ENCODE assay signal across 1 cellular context in genomic region chr14:103393687-103394626, GRCh38.
TF ChIP-seq lines count a peak whose summit lies in the region.

No MANE protein-coding gene starts in this region.

TF ChIP-seq in HEK293, 187 proteins besides CTCF, POLR2A, EP300 and RAD21 (continued from another document):
- TF ChIP-seq ZNF692 (tag by site-specific recombination; IDR thresholded peaks at IDR 0.05), result no peak
- TF ChIP-seq ZNF580 (tag by site-specific recombination; IDR thresholded peaks at IDR 0.05), result no peak
- TF ChIP-seq ZNF132 (tag by site-specific recombination; IDR thresholded peaks at IDR 0.05; ENCODE audit: borderline replicate concordance), result no peak
- TF ChIP-seq ZNF10 (tag by site-specific recombination; IDR thresholded peaks at IDR 0.05), result 0 out of 2 replicates have a peak, but pooled peaks have one; percentile 19
- no peak for TF ChIP-seq KLF1 (tag by site-specific recombination; IDR thresholded peaks at IDR 0.05)
- TF ChIP-seq ZNF561 (tag by site-specific recombination; IDR thresholded peaks at IDR 0.05; ENCODE audit: borderline replicate concordance), result 0 out of 2 replicates have a peak, but pooled peaks have one; percentile 32
- no peak for TF ChIP-seq YY2 (tag by site-specific recombination; IDR thresholded peaks at IDR 0.05)
- peak; percentile 93 for TF ChIP-seq IKZF3 (tag by site-specific recombination; IDR thresholded peaks at IDR 0.05)
- TF ChIP-seq WT1 (tag by site-specific recombination; IDR thresholded peaks at IDR 0.05), result 0 out of 2 replicates have a peak, but pooled peaks have one; percentile 21
- 0 out of 2 replicates have a peak, but pooled peaks have one; percentile 48 for TF ChIP-seq ZNF660 (tag by site-specific recombination; IDR thresholded peaks at IDR 0.05)
- TF ChIP-seq OSR2 (tag by site-specific recombination; IDR thresholded peaks at IDR 0.05), result no peak
- TF ChIP-seq ELK4 (IDR thresholded peaks at IDR 0.05; ENCODE audit: borderline replicate concordance, low read depth, low read length), result no peak
- TF ChIP-seq ZNF433 (tag by site-specific recombination; IDR thresholded peaks at IDR 0.05; ENCODE audit: low read depth), result no peak
- no peak for TF ChIP-seq ZNF350 (tag by site-specific recombination; IDR thresholded peaks at IDR 0.05)
- TF ChIP-seq ZNF600 (tag by site-specific recombination; IDR thresholded peaks at IDR 0.05), result peak; percentile 67
- TF ChIP-seq ZBTB17 (tag by site-specific recombination; IDR thresholded peaks at IDR 0.05), result 0 out of 2 replicates have a peak, but pooled peaks have one; percentile 30
- no peak for TF ChIP-seq MZF1 (tag by site-specific recombination; IDR thresholded peaks at IDR 0.05; ENCODE audit: borderline replicate concordance)
- TF ChIP-seq ZNF391 (tag by site-specific recombination; IDR thresholded peaks at IDR 0.05; ENCODE audit: borderline replicate concordance, low read depth), result no peak
- TF ChIP-seq ZSCAN4 (tag by site-specific recombination; IDR thresholded peaks at IDR 0.05), result no peak
- TF ChIP-seq ZNF654 (tag by site-specific recombination; IDR thresholded peaks at IDR 0.05; ENCODE audit: low read depth), result 0 out of 2 replicates have a peak, but pooled peaks have one; percentile 20
- TF ChIP-seq FEZF1 (tag by site-specific recombination; IDR thresholded peaks at IDR 0.05), result peak; percentile 43; the same call in 1 of the 2 replicates
- TF ChIP-seq ZNF362 (tag by site-specific recombination; IDR thresholded peaks at IDR 0.05), result peak; percentile 37; the same call in 1 of the 2 replicates
- TF ChIP-seq ZNF768 (tag by site-specific recombination; IDR thresholded peaks at IDR 0.05), result no peak
- TF ChIP-seq PRDM10 (tag by site-specific recombination; IDR thresholded peaks at IDR 0.05), result no peak
- no peak for TF ChIP-seq ZNF148 (tag by site-specific recombination; IDR thresholded peaks at IDR 0.05; ENCODE audit: borderline replicate concordance)
- no peak for TF ChIP-seq ZNF174 (tag by site-specific recombination; IDR thresholded peaks at IDR 0.05)
